9 cellular contexts compared by ENCODE assay signal in genomic region chr6:80132942-80133517, GRCh38. TPM values are rescaled to one million over a fixed set of nuclear protein-coding genes. Genes with fewer than 3 reads are reported as not detected.
DNase-seq lines count a peak whose midpoint lies in the region; ATAC-seq and TF ChIP-seq lines count a peak whose summit lies in the region.
"Had no signal": no experiment of that assay in that cellular context is flagged by ENCODE, and none has a peak within 500 bp of the region (broad histone marks: within the 10 kb centered on the region; RNA-seq: fewer than 3 reads in every experiment).

No MANE protein-coding gene starts in this region.

- no peaks in the 10 kb centered on the region for H3K9me3 ChIP-seq in colonic mucosa
- no peaks in the 10 kb centered on the region for H3K9me3 ChIP-seq in lung (ENCODE audit: control insufficient read depth in 2 of 2, insufficient read depth in 1 of 2, low read length in 1 of 2)
- H3K9me3 ChIP-seq in thyroid gland: no peaks in the 10 kb centered on the region

- TF ChIP-seq POLR2A in thyroid gland (IDR thresholded peaks at IDR 0.05): no peak

- H3K4me3 ChIP-seq in colonic mucosa (no peak overlapping the region), lung (no peak overlapping the region), thyroid gland (replicated peaks in 1 of 3) (no peak overlapping the region), coronary artery (no peak overlapping the region)

- DNase-seq in DMS53 treated with DMSO at 0.1 percent for 48 hours (lab: John Stamatoyannopoulos, UW; ENCODE audit: unreplicated experiment): peak; percentile 47
- peak; percentile 41 for DNase-seq in M059J (ENCODE audit: low read depth)
- peak; percentile 63 to 69 for DNase-seq in SHP77 (lab: John Stamatoyannopoulos, UW)
- peak; percentile 80 for DNase-seq in colonic mucosa
- peak; percentile 66 for DNase-seq in lung (ENCODE audit: low spot score)
- DNase-seq in thyroid gland: peak; percentile 62 to 63
- no peak for DNase-seq in coronary artery (ENCODE audit: low spot score)
- DNase-seq: naive B cell had no signal

- ATAC-seq in lung (ENCODE audit: insufficient read depth, low FRiP score) (no peak), GM19455 (IDR thresholded peaks at IDR 0.05; ENCODE audit: unreplicated experiment) (no peak)

- H3K27me3 ChIP-seq in colonic mucosa: no peaks in the 10 kb centered on the region
- no peaks in the 10 kb centered on the region for H3K27me3 ChIP-seq in lung (ENCODE audit: control insufficient read depth, insufficient read depth)
- no peaks in the 10 kb centered on the region for H3K27me3 ChIP-seq in thyroid gland

- TF ChIP-seq CTCF in colonic mucosa (IDR thresholded peaks at IDR 0.05) (peak; percentile 42), lung (IDR thresholded peaks at IDR 0.05; ENCODE audit: control extremely low read depth, extremely low read depth) (peak; percentile 22), thyroid gland (IDR thresholded peaks at IDR 0.05) (peak in 4 of 6 experiments; percentile 38 to 48 (median 40)), coronary artery (IDR thresholded peaks at IDR 0.05) (no peak)

- 61 to 62% methylated on average over 5 of the region's 5 CpGs for WGBS in lung, 2 donors
- 68 to 71% methylated on average over 5 of the region's 5 CpGs for WGBS in thyroid gland, 2 donors

- H3K36me3 ChIP-seq in colonic mucosa (no peaks in the 10 kb centered on the region), lung (ENCODE audit: control insufficient read depth in 2 of 2, insufficient read depth in 2 of 2, low read length in 2 of 2) (peaks cover 1 to 9% of the 10 kb centered on the region in 2 donors), thyroid gland (no peaks in the 10 kb centered on the region)

- intact Hi-C loops in colonic mucosa (cut with DNase I) (no loop called here), thyroid gland (cut with DNase I) (no loop called here)

- H3K4me1 ChIP-seq in colonic mucosa: no peaks in the 10 kb centered on the region
- H3K4me1 ChIP-seq in lung (ENCODE audit: control insufficient read depth in 2 of 2, insufficient read depth in 2 of 2, low read length in 2 of 2): no peaks in the 10 kb centered on the region
- no peaks in the 10 kb centered on the region for H3K4me1 ChIP-seq in thyroid gland

- H3K27ac ChIP-seq in colonic mucosa (no peak overlapping the region), lung (ENCODE audit: low read depth in 1 of 2, low read length in 1 of 2) (no peak overlapping the region), thyroid gland (no peak overlapping the region), coronary artery (no peak overlapping the region)

- peak overlapping the region in 1 of 2 donors; percentile 51 for H3K9ac ChIP-seq in colonic mucosa (ENCODE audit: low read depth in 2 of 2, low read length in 2 of 2)

RNA-seq across cellular contexts. Expression of gene BCKDHB, which starts 26.6 kb away (rescaled TPM):
- total RNA-seq in M059J (2014; rRNA removed; shearing (Covaris generic)): 11.6 and 17.9 TPM in 2 replicates
- total RNA-seq in colonic mucosa (10 to 100 TPM; 27.4 to 47.1 TPM), lung (10 to 100 TPM; 23.3 to 27.7 TPM), thyroid gland (10 to 100 TPM; 16.7 to 36.9 (median 24.4) TPM)
- 1 to 10 TPM; 6.9 to 8.1 TPM for polyA plus RNA-seq in lung
